In the genomic region with DNA sequence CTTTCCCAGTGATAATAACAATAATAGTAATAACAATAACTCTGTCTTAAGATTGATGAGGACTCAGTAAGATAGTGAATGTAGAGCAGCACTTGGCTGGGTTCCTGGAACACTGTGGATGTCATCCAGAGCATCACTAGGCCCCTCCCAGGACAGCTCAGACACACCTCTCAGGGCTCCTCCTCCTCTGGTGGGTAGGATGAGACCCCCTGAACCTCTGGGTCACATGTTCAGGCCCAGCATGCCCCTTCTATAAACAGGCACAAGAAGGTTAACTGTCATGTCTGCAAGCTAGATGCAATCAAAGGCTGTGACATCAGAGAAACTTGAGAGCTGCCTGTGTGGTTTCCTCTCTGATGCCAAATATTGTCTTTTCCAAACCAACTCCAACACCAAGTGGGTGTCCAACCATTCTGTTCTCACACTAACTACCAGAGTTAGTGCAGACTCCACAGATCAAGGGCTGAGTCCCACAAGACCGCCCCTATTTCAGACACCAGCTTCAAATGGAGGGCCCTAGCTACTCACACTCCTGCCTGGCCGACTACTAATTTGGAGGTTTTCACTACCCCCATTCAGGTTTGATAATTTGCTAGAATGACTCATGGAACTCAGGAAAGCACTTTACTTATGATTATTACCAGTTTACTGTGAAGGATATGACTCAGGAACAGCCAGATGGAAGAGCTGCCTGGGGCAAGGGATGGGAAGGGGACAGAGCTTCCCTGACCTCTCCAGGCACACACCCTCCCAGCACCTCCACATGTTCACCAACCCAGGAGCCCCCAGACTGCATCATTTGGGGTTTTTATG, we compare ENCODE assay signal across 9 cellular contexts. TPM values are rescaled to one million over a fixed set of nuclear protein-coding genes. Genes with fewer than 3 reads are reported as not detected.
DNase-seq lines count a peak whose midpoint lies in the region; ATAC-seq and TF ChIP-seq lines count a peak whose summit lies in the region.
"Had no signal": no experiment of that assay in that cellular context is flagged by ENCODE, and none has a peak within 500 bp of the region (broad histone marks: within the 10 kb centered on the region; RNA-seq: fewer than 3 reads in every experiment).

No MANE protein-coding gene starts in this region.

- no peak overlapping the region for H3K4me3 Mint-ChIP-seq in osteocyte (ENCODE audit: unreplicated experiment)
- H3K4me3 Mint-ChIP-seq: IgD-negative memory B cell had no signal

- H3K27ac Mint-ChIP-seq in osteocyte (ENCODE audit: unreplicated experiment), result peak overlapping the region; percentile 78
- H3K27ac Mint-ChIP-seq: IgD-negative memory B cell had no signal

- H3K27me3 Mint-ChIP-seq in osteocyte (ENCODE audit: unreplicated experiment), result no peaks in the 10 kb centered on the region

- ATAC-seq in GM18502 (IDR thresholded peaks at IDR 0.05; ENCODE audit: poor library complexity, unreplicated experiment) (peak; percentile 60), HG03196 (IDR thresholded peaks at IDR 0.05; ENCODE audit: unreplicated experiment) (no peak)

- DNase-seq in MG63, result peak; percentile 82
- DNase-seq in astrocyte of the spinal cord (ENCODE audit: low read depth, low spot score), result peak; percentile 97
- no peak for DNase-seq in osteocyte (ENCODE audit: extremely low spot score, unreplicated experiment)
- DNase-seq in COR-L47 (lab: John Stamatoyannopoulos, UW), result no peak
- no peak for DNase-seq in GDM1 (lab: John Stamatoyannopoulos, UW)
- DNase-seq in RPMI8226, result no peak

- H3K4me1 Mint-ChIP-seq in osteocyte (ENCODE audit: unreplicated experiment), result peaks cover 28% of the 10 kb centered on the region
- H3K4me1 Mint-ChIP-seq: IgD-negative memory B cell had no signal

- H3K36me3 Mint-ChIP-seq in osteocyte (ENCODE audit: unreplicated experiment), result no peaks in the 10 kb centered on the region
- H3K36me3 Mint-ChIP-seq: IgD-negative memory B cell had no signal

- H3K4me3 ChIP-seq in MG63 (no peak overlapping the region), astrocyte of the spinal cord (ENCODE audit: low read depth, low read length) (no peak overlapping the region)

- no peaks in the 10 kb centered on the region for H3K27me3 ChIP-seq in MG63

- H3K9me3 Mint-ChIP-seq in osteocyte (ENCODE audit: unreplicated experiment), result no peaks in the 10 kb centered on the region
- H3K9me3 Mint-ChIP-seq: IgD-negative memory B cell had no signal

- no peaks in the 10 kb centered on the region for H3K9me3 ChIP-seq in MG63

- TF ChIP-seq CTCF in astrocyte of the spinal cord (IDR thresholded peaks at IDR 0.05; ENCODE audit: low read depth, low read length), result no peak
- TF ChIP-seq CTCF in osteocyte (IDR thresholded peaks at IDR 0.05), result no peak

- in situ Hi-C loops in astrocyte of the spinal cord (cut with HindIII; ENCODE audit: low sequenced_read_pairs), result no loop called here

- no peaks in the 10 kb centered on the region for H3K36me3 ChIP-seq in MG63

RNA-seq across cellular contexts. Expression of a gene that starts 46.4 kb away (rescaled TPM):
- 281 and 464 TPM in 2 replicates for total RNA-seq in MG63 (2014; rRNA removed; shearing (Covaris generic); ENCODE audit: low replicate concordance)
- 199 and 214 TPM in 2 replicates for total RNA-seq in osteocyte

Comparison
In these comparisons a context has a peak if more than half of its experiments do, and no peak if none do; other contexts are left out.
1. DNase-seq: peak in MG63 (single experiment) and astrocyte of the spinal cord (single experiment); none in osteocyte (single experiment), COR-L47 (single experiment), GDM1 (single experiment) and RPMI8226 (single experiment).